24 cellular contexts compared by ENCODE assay signal in genomic region chr17:47117386-47117785, GRCh38.
DNase-seq lines count a peak whose midpoint lies in the region; ATAC-seq and TF ChIP-seq lines count a peak whose summit lies in the region.
"Had no signal": no experiment of that assay in that cellular context is flagged by ENCODE, and none has a peak within 500 bp of the region (broad histone marks: within the 10 kb centered on the region; RNA-seq: fewer than 3 reads in every experiment).

No MANE protein-coding gene starts in this region.

- no peak for TF ChIP-seq CTCF in Panc1 (IDR thresholded peaks at IDR 0.05)
- TF ChIP-seq CTCF in brain (conservative IDR thresholded peaks at IDR 0.05), result no peak

- peaks cover 12% of the 10 kb centered on the region; the same call in 1 of the 2 replicates for H3K36me3 ChIP-seq in Panc1 (ENCODE audit: control insufficient read depth, insufficient read depth, low read length)

- in situ Hi-C loops in Panc1 (cut with HindIII; ENCODE audit: low pct_unique_long_range_greater_than_20kb, low sequenced_read_pairs), result no loop called here

- BruUV-seq in Panc1 (replicated peaks; lab: Mats Ljungman, UMichigan), result no TSS peak

- H3K9me3 ChIP-seq in Panc1 (ENCODE audit: control insufficient read depth, insufficient read depth, low read depth, low read length), result no peaks in the 10 kb centered on the region
- H3K9me3 ChIP-seq: Caco-2, SK-N-SH had no signal

- CTCF ChIA-PET in Panc1 (lab: Charles Lee), result no interaction called here

- DNase-seq in Panc1 (ENCODE audit: low read depth, low spot score) (no peak), medulla oblongata (ENCODE audit: extremely low spot score) (peak; percentile 15), superior temporal gyrus (ENCODE audit: extremely low spot score) (peak; percentile 64), NCI-H524 treated with DMSO at 0.1 percent for 48 hours (lab: John Stamatoyannopoulos, UW) (no peak)
- DNase-seq: C1 segment of cervical spinal cord; Caco-2; CD4-positive, alpha-beta memory T cell; DMS79; EL; GF-D8; H9; KBM-7; MV-4-11; NCI-H1105; NCI-H1436 treated with DMSO at 0.1 percent for 48 hours; NCI-H187 treated with DMSO at 0.1 percent for 48 hours; NCI-H69; SHP77; SK-N-SH had no signal

- H3K27me3 Mint-ChIP-seq in brain, result no peaks in the 10 kb centered on the region
- H3K27me3 Mint-ChIP-seq: CD4-positive, alpha-beta memory T cell had no signal

- no peaks in the 10 kb centered on the region for H3K27me3 ChIP-seq in Panc1 (ENCODE audit: control insufficient read depth, insufficient read depth, low read length)

- peaks cover 32% of the 10 kb centered on the region for H3K36me3 Mint-ChIP-seq in brain

- H3K27ac ChIP-seq in Panc1 (ENCODE audit: low read length), result peak overlapping the region; percentile 12; the same call in 1 of the 2 replicates
- H3K27ac ChIP-seq: RWPE1 had no signal

- peaks cover 3% of the 10 kb centered on the region; the same call in 1 of the 2 replicates for H3K4me1 ChIP-seq in Panc1 (ENCODE audit: control insufficient read depth, insufficient read depth, low read length)
- H3K4me1 ChIP-seq: Caco-2 had no signal

- no peak for ATAC-seq in Panc1
- ATAC-seq in HG03095 (IDR thresholded peaks at IDR 0.05; ENCODE audit: unreplicated experiment), result no peak
- no peak for ATAC-seq in HG03354 (IDR thresholded peaks at IDR 0.05; ENCODE audit: poor library complexity, severe bottlenecking, unreplicated experiment)
- ATAC-seq: GM23338 had no signal

- peak overlapping the region in 1 of 5 experiments; percentile 10 for H3K4me3 Mint-ChIP-seq in brain
- H3K4me3 Mint-ChIP-seq: CD4-positive, alpha-beta memory T cell; GM23338; H9 had no signal

- H3K27ac Mint-ChIP-seq in brain, result peak overlapping the region in 3 of 5 experiments; percentile 13 to 90 (median 62)
- H3K27ac Mint-ChIP-seq: GM23338 had no signal

- peaks cover 4% of the 10 kb centered on the region for H3K4me1 Mint-ChIP-seq in brain

- no peak overlapping the region for H3K4me3 ChIP-seq in Panc1 (ENCODE audit: low read depth in 2 of 2, low read length in 2 of 2)
- H3K4me3 ChIP-seq: GM23338 had no signal

- intact Hi-C loops in Panc1 (cut with micrococcal nuclease; ENCODE audit: unreplicated experiment), result no loop called here

- POLR2A ChIA-PET in Panc1 (lab: Charles Lee), result interaction anchor here (0.7 kb wide), 1 partner anchor 20 kb away, joined by 6 read pairs; no protein-coding TSS in a partner anchor

- no peaks in the 10 kb centered on the region for H3K9me3 Mint-ChIP-seq in brain
- H3K9me3 Mint-ChIP-seq: CD4-positive, alpha-beta memory T cell; GM23338; H9 had no signal

Comparison
In these comparisons a context has a peak if more than half of its experiments do, and no peak if none do; other contexts are left out.
1. DNase-seq: peak in medulla oblongata (single experiment) and superior temporal gyrus (single experiment); none in Panc1 (single experiment) and NCI-H524 treated with DMSO at 0.1 percent for 48 hours (single experiment).